Comparison of ENCODE assay signal across 1 cellular context in the genomic region with DNA sequence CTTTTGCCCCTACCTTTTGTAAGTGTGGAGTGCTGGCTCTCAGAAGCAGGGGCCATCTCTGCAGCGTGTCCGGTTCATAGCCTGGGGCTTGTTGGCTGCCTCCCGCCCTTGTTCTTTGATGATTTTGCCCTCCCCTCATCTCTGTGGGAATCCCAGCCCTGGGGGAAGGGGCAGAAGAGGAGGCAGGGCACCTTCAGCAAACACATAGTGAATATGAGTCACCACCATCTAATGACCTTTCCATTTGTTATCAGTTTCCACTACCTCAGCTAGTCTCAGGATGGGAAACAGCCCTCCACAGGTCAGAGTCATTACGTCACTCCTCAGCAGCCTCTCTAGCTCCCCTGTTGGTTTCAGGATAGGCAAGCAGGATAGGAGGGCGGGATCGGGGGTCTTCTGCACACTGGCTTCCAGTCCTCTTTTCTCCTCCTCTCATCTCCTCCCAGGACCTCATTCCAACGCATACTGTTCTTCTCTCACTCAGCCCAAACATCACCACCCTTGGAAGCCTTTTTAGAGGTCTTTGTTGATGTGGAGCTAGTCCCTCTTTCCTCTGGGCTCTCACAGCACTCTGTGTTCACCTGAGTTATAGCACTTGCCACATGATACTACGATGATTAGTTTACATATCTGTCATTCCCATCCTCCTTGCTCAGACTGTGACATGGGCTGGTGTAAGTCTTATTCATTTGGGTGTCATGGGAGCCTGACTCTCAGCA.
TF ChIP-seq lines count a peak whose summit lies in the region.

No MANE protein-coding gene starts in this region.

TF ChIP-seq in HepG2, 621 proteins besides CTCF, POLR2A, EP300 and RAD21 (continued from another document and continues in another):
- TF ChIP-seq CREB3 (CRISPR knock-in tag; IDR thresholded peaks at IDR 0.05) = no peak
- TF ChIP-seq ZNF777 (CRISPR knock-in tag; IDR thresholded peaks at IDR 0.05) = no peak
- no peak for TF ChIP-seq ZNF572 (CRISPR knock-in tag; IDR thresholded peaks at IDR 0.05)
- 0 out of 2 replicates have a peak, but pooled peaks have one; percentile 65 for TF ChIP-seq ZFP37 (CRISPR knock-in tag; IDR thresholded peaks at IDR 0.05; ENCODE audit: borderline replicate concordance)
- TF ChIP-seq ZNF276 (CRISPR knock-in tag; IDR thresholded peaks at IDR 0.05; ENCODE audit: low read depth) = no peak
- TF ChIP-seq SOX6 (IDR thresholded peaks at IDR 0.05) = no peak
- peak; percentile 94 for TF ChIP-seq SOX6 (CRISPR knock-in tag; IDR thresholded peaks at IDR 0.05)
- TF ChIP-seq, protein P1, sequence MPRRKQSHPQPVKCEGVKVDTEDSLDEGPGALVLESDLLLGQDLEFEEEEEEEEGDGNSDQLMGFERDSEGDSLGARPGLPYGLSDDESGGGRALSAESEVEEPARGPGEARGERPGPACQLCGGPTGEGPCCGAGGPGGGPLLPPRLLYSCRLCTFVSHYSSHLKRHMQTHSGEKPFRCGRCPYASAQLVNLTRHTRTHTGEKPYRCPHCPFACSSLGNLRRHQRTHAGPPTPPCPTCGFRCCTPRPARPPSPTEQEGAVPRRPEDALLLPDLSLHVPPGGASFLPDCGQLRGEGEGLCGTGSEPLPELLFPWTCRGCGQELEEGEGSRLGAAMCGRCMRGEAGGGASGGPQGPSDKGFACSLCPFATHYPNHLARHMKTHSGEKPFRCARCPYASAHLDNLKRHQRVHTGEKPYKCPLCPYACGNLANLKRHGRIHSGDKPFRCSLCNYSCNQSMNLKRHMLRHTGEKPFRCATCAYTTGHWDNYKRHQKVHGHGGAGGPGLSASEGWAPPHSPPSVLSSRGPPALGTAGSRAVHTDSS (CRISPR knock-in tag; conservative IDR thresholded peaks at IDR 0.05) = no peak
- TF ChIP-seq ZNF230 (CRISPR knock-in tag; IDR thresholded peaks at IDR 0.05) = 0 out of 2 replicates have a peak, but pooled peaks have one; percentile 55
- peak; percentile 94 for TF ChIP-seq PRPF4 (IDR thresholded peaks at IDR 0.05; ENCODE audit: low read depth, low read length, poor library complexity, severe bottlenecking)
- no peak for TF ChIP-seq HOXD1 (CRISPR knock-in tag; IDR thresholded peaks at IDR 0.05)
- no peak for TF ChIP-seq JDP2 (CRISPR knock-in tag; IDR thresholded peaks at IDR 0.05; ENCODE audit: borderline replicate concordance)
- no peak for TF ChIP-seq ZNF761 (CRISPR knock-in tag; conservative IDR thresholded peaks at IDR 0.05)
- TF ChIP-seq ZBTB8A (CRISPR knock-in tag; IDR thresholded peaks at IDR 0.05; ENCODE audit: borderline replicate concordance, low read depth) = no peak
- peak; percentile 71 for TF ChIP-seq POLR2G (IDR thresholded peaks at IDR 0.05; ENCODE audit: low read depth, low read length)
- TF ChIP-seq, protein P2, sequence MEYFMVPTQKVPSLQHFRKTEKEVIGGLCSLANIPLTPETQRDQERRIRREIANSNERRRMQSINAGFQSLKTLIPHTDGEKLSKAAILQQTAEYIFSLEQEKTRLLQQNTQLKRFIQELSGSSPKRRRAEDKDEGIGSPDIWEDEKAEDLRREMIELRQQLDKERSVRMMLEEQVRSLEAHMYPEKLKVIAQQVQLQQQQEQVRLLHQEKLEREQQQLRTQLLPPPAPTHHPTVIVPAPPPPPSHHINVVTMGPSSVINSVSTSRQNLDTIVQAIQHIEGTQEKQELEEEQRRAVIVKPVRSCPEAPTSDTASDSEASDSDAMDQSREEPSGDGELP (IDR thresholded peaks at IDR 0.05; ENCODE audit: borderline replicate concordance, low read depth) = no peak
- no peak for TF ChIP-seq ZBTB44 (CRISPR knock-in tag; IDR thresholded peaks at IDR 0.05)
- no peak for TF ChIP-seq GABPA (IDR thresholded peaks at IDR 0.05; ENCODE audit: low read depth, low read length)
- TF ChIP-seq GABPA (CRISPR knock-in tag; IDR thresholded peaks at IDR 0.05; ENCODE audit: low read depth) = peak; percentile 60; the same call in 1 of the 2 replicates
- TF ChIP-seq ZNF597 (CRISPR knock-in tag; IDR thresholded peaks at IDR 0.05) = no peak
- TF ChIP-seq ZNF747 (CRISPR knock-in tag; IDR thresholded peaks at IDR 0.05; ENCODE audit: borderline replicate concordance) = no peak
- TF ChIP-seq ATF1 (CRISPR knock-in tag; IDR thresholded peaks at IDR 0.05) = no peak; the same call in 1 of the 2 replicates
- TF ChIP-seq SPEN (CRISPR knock-in tag; IDR thresholded peaks at IDR 0.05; ENCODE audit: low read depth) = peak; percentile 80; the same call in 1 of the 2 replicates
- TF ChIP-seq IRX3 (CRISPR knock-in tag; IDR thresholded peaks at IDR 0.05; ENCODE audit: borderline replicate concordance, low read depth) = no peak
- TF ChIP-seq TRAFD1 (CRISPR knock-in tag; IDR thresholded peaks at IDR 0.05; ENCODE audit: borderline replicate concordance) = 0 out of 2 replicates have a peak, but pooled peaks have one; percentile 65
- no peak for TF ChIP-seq ZNF225 (CRISPR knock-in tag; IDR thresholded peaks at IDR 0.05)
- TF ChIP-seq NCOA1 (CRISPR knock-in tag; IDR thresholded peaks at IDR 0.05) = no peak
- TF ChIP-seq, protein P3, sequence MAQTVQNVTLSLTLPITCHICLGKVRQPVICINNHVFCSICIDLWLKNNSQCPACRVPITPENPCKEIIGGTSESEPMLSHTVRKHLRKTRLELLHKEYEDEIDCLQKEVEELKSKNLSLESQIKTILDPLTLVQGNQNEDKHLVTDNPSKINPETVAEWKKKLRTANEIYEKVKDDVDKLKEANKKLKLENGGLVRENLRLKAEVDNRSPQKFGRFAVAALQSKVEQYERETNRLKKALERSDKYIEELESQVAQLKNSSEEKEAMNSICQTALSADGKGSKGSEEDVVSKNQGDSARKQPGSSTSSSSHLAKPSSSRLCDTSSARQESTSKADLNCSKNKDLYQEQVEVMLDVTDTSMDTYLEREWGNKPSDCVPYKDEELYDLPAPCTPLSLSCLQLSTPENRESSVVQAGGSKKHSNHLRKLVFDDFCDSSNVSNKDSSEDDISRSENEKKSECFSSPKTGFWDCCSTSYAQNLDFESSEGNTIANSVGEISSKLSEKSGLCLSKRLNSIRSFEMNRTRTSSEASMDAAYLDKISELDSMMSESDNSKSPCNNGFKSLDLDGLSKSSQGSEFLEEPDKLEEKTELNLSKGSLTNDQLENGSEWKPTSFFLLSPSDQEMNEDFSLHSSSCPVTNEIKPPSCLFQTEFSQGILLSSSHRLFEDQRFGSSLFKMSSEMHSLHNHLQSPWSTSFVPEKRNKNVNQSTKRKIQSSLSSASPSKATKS (CRISPR knock-in tag; IDR thresholded peaks at IDR 0.05) = no peak
- no peak for TF ChIP-seq CENPT (CRISPR knock-in tag; IDR thresholded peaks at IDR 0.05; ENCODE audit: low read depth)
- TF ChIP-seq, protein P4, sequence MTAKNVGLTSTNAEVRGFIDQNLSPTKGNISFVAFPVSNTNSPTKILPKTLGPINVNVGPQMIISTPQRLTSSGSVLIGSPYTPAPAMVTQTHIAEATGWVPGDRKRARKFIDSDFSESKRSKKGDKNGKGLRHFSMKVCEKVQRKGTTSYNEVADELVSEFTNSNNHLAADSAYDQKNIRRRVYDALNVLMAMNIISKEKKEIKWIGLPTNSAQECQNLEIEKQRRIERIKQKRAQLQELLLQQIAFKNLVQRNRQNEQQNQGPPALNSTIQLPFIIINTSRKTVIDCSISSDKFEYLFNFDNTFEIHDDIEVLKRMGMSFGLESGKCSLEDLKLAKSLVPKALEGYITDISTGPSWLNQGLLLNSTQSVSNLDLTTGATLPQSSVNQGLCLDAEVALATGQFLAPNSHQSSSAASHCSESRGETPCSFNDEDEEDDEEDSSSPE (CRISPR knock-in tag; IDR thresholded peaks at IDR 0.05) = no peak
- TF ChIP-seq ZNF350 (CRISPR knock-in tag; IDR thresholded peaks at IDR 0.05; ENCODE audit: borderline replicate concordance, low read depth) = no peak; the same call in 1 of the 2 replicates
- TF ChIP-seq MIXL1 (CRISPR knock-in tag; IDR thresholded peaks at IDR 0.05) = peak; percentile 68
- TF ChIP-seq CSRNP2 (CRISPR knock-in tag; conservative IDR thresholded peaks at IDR 0.05; ENCODE audit: low read depth) = no peak
- peak; percentile 81 for TF ChIP-seq RXRA (CRISPR knock-in tag; IDR thresholded peaks at IDR 0.05)
- TF ChIP-seq KDM3A (CRISPR knock-in tag; IDR thresholded peaks at IDR 0.05; ENCODE audit: low read depth) = no peak
- TF ChIP-seq, protein P5, sequence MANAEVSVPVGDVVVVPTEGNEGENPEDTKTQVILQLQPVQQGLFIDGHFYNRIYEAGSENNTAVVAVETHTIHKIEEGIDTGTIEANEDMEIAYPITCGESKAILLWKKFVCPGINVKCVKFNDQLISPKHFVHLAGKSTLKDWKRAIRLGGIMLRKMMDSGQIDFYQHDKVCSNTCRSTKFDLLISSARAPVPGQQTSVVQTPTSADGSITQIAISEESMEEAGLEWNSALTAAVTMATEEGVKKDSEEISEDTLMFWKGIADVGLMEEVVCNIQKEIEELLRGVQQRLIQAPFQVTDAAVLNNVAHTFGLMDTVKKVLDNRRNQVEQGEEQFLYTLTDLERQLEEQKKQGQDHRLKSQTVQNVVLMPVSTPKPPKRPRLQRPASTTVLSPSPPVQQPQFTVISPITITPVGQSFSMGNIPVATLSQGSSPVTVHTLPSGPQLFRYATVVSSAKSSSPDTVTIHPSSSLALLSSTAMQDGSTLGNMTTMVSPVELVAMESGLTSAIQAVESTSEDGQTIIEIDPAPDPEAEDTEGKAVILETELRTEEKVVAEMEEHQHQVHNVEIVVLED (CRISPR knock-in tag; IDR thresholded peaks at IDR 0.05; ENCODE audit: borderline replicate concordance) = no peak
